In the genomic region with DNA sequence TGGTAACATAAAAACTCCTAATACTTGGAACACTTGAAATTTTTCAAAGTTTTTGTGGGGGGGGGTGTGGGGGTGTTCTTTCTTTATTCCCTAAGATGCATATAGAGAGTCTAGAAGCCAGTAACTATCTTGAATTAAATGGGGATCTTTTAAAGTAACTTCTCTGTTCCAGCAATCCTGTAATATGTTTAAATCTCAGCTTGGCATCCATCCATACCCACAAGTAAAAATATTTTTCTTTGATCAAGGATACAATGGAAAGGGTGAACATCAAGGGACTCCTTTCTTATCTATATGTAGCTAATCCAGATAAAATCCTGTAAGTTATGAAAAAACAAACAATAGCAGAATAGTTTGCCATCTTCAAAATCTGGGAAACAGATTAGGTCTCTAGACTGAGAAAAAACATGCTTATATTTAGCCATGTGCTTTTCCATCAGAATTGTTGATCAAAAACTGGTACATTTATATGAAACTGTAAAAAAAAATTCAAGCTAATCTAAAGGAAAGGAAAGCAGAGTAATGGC, we compare ENCODE assay signal across 16 cellular contexts.
A peak's percentile ranks its signal among the peaks of the same experiment; 100 is the strongest.
DNase-seq lines count a peak whose midpoint lies in the region; ATAC-seq and TF ChIP-seq lines count a peak whose summit lies in the region.
"Had no signal": no experiment of that assay in that cellular context is flagged by ENCODE, and none has a peak within 500 bp of the region (broad histone marks: within the 10 kb centered on the region; RNA-seq: fewer than 3 reads in every experiment).

No MANE protein-coding gene starts in this region.

- peak overlapping the region; percentile 82; the same call in 2 of the 3 replicates for H2BK15ac ChIP-seq in IMR-90 (ENCODE audit: low read depth, low read length)

- no TSS peak for BruUV-seq in IMR-90 (replicated peaks; lab: Mats Ljungman, UMichigan)

- H2AK9ac ChIP-seq in IMR-90 (replicated peaks; ENCODE audit: low read depth, low read length, poor library complexity), result no peak overlapping the region

- H3K27ac Mint-ChIP-seq in mesothelial cell of epicardium, result peak overlapping the region; percentile 93
- H3K27ac Mint-ChIP-seq in chondrocyte (ENCODE audit: unreplicated experiment), result no peak overlapping the region
- no peak overlapping the region for H3K27ac Mint-ChIP-seq in activated naive CD4-positive, alpha-beta T cell treated with anti-CD3 and anti-CD28 coated beads, Interleukin-2, amount 50 U/mL, for 72 hours
- H3K27ac Mint-ChIP-seq: B cell; CD4-positive, alpha-beta T cell had no signal

- peak overlapping the region; percentile 59 for H4K5ac ChIP-seq in IMR-90 (ENCODE audit: low read depth, low read length)

- H3K27me3 ChIP-seq in IMR-90 (ENCODE audit: control insufficient read depth, insufficient read depth, low read length) (no peaks in the 10 kb centered on the region), uterus (no peaks in the 10 kb centered on the region)

- ATAC-seq in IMR-90 (ENCODE audit: low read depth), result no peak
- ATAC-seq in activated naive CD4-positive, alpha-beta T cell treated with anti-CD3 and anti-CD28 coated beads, Interleukin-2, amount 50 U/mL, for 72 hours, result no peak
- ATAC-seq: Right ventricle myocardium inferior had no signal

- H3K4ac ChIP-seq in IMR-90 (ENCODE audit: low read depth, low read length), result peak overlapping the region; percentile 76

- H3K9ac ChIP-seq in IMR-90 (ENCODE audit: low read depth, low read length), result no peak overlapping the region; the same call in 1 of the 2 replicates

- POLR2A ChIA-PET in IMR-90 (lab: Charles Lee; ENCODE audit: unreplicated experiment), result no interaction called here

- H3K36me3 ChIP-seq in IMR-90 (ENCODE audit: control insufficient read depth, insufficient read depth, low read length) (no peaks in the 10 kb centered on the region), uterus (no peaks in the 10 kb centered on the region)

- H3K9me3 Mint-ChIP-seq in mesothelial cell of epicardium (peaks cover 1% of the 10 kb centered on the region), chondrocyte (ENCODE audit: low read depth) (no peaks in the 10 kb centered on the region)
- H3K9me3 Mint-ChIP-seq in activated naive CD4-positive, alpha-beta T cell treated with anti-CD3 and anti-CD28 coated beads, Interleukin-2, amount 50 U/mL, for 72 hours, result peaks cover 10 to 13% of the 10 kb centered on the region in 2 donors

- H3K79me1 ChIP-seq in IMR-90 (ENCODE audit: low read depth in 1 of 2, low read length in 2 of 2), result peaks cover 0 to 5% of the 10 kb centered on the region in 2 experiments; a peak in 1 of 4 replicates

- H3K27ac ChIP-seq in IMR-90 (ENCODE audit: insufficient read depth, low read length), result peak overlapping the region; percentile 52; the same call in 1 of the 2 replicates
- H3K27ac ChIP-seq in uterus, result peak overlapping the region; percentile 81 to 82
- H3K27ac ChIP-seq in caudate nucleus (ENCODE audit: low read depth, low read length), result no peak overlapping the region

- peak overlapping the region; percentile 72 for H3K14ac ChIP-seq in IMR-90 (replicated peaks; ENCODE audit: low read depth, low read length)

- H3K27me3 Mint-ChIP-seq in mesothelial cell of epicardium (ENCODE audit: low read depth) (no peaks in the 10 kb centered on the region), chondrocyte (ENCODE audit: low read depth) (peaks cover 5% of the 10 kb centered on the region)
- H3K27me3 Mint-ChIP-seq: B cell; CD4-positive, alpha-beta T cell had no signal

- H3K36me3 Mint-ChIP-seq in mesothelial cell of epicardium (peaks cover under 1% of the 10 kb centered on the region), chondrocyte (ENCODE audit: low read depth) (no peaks in the 10 kb centered on the region)
- peaks cover 0 to 3% of the 10 kb centered on the region in 2 donors for H3K36me3 Mint-ChIP-seq in activated naive CD4-positive, alpha-beta T cell treated with anti-CD3 and anti-CD28 coated beads, Interleukin-2, amount 50 U/mL, for 72 hours

- no peak for TF ChIP-seq RAD21 in IMR-90 (IDR thresholded peaks at IDR 0.05; ENCODE audit: low read length)

- no peak overlapping the region for H3K23ac ChIP-seq in IMR-90 (ENCODE audit: low read depth, low read length)

- peak overlapping the region; percentile 84 for H2BK120ac ChIP-seq in IMR-90 (ENCODE audit: low read depth, low read length)

- no peak overlapping the region for H3K4me3 Mint-ChIP-seq in mesothelial cell of epicardium
- H3K4me3 Mint-ChIP-seq in chondrocyte (ENCODE audit: unreplicated experiment), result no peak overlapping the region
- H3K4me3 Mint-ChIP-seq: B cell; CD4-positive, alpha-beta T cell had no signal

- H2AFZ ChIP-seq in IMR-90 (replicated peaks; ENCODE audit: low read length, poor library complexity), result no peak overlapping the region

- H2AK5ac ChIP-seq in IMR-90 (ENCODE audit: low read depth, low read length), result peak overlapping the region; percentile 71; the same call in 1 of the 2 replicates

- dilution Hi-C loops in IMR-90 (cut with HindIII; ENCODE audit: low sequenced_read_pairs, unreplicated experiment), result no loop called here

- H2BK20ac ChIP-seq in IMR-90 (ENCODE audit: low read depth, low read length), result peak overlapping the region; percentile 93

- H3K4me1 ChIP-seq in IMR-90 (ENCODE audit: control insufficient read depth, insufficient read depth, low read length), result peaks cover 9% of the 10 kb centered on the region
- H3K4me1 ChIP-seq in uterus, result no peaks in the 10 kb centered on the region

- TF ChIP-seq CTCF in IMR-90 (conservative IDR thresholded peaks at IDR 0.05; ENCODE audit: low read depth, low read length) (no peak), astrocyte of the spinal cord (IDR thresholded peaks at IDR 0.05; ENCODE audit: low read depth, low read length) (no peak), mesothelial cell of epicardium (IDR thresholded peaks at IDR 0.05; ENCODE audit: unreplicated experiment) (no peak), uterus (IDR thresholded peaks at IDR 0.05) (no peak), chondrocyte (IDR thresholded peaks at IDR 0.05) (no peak)

- in situ Hi-C loops in IMR-90 (cut with MboI; ENCODE audit: low sequenced_read_pairs), result no loop called here
- in situ Hi-C loops in astrocyte of the spinal cord (cut with HindIII; ENCODE audit: low sequenced_read_pairs), result no loop called here

- peak overlapping the region; percentile 83 for H2BK5ac ChIP-seq in IMR-90 (ENCODE audit: low read depth, low read length, poor library complexity, severe bottlenecking)

- intact Hi-C loops in IMR-90 (cut with micrococcal nuclease) (loop anchor here (10.0 kb wide), 1 partner anchor 514 kb away; no protein-coding TSS in a partner anchor), uterus (cut with DNase I; ENCODE audit: low total_unique reads) (no loop called here)

- H3K18ac ChIP-seq in IMR-90 (ENCODE audit: low read depth, low read length), result peak overlapping the region; percentile 89

- no peaks in the 10 kb centered on the region for H3K9me3 ChIP-seq in IMR-90 (ENCODE audit: control insufficient read depth, insufficient read depth, low read length)
- H3K9me3 ChIP-seq in uterus, result no peaks in the 10 kb centered on the region

- TF ChIP-seq POLR2A in IMR-90 (IDR thresholded peaks at IDR 0.05; ENCODE audit: low read depth, low read length) (no peak), uterus (IDR thresholded peaks at IDR 0.05) (no peak)

- H4K91ac ChIP-seq in IMR-90 (ENCODE audit: insufficient read depth, low read depth, low read length), result peak overlapping the region; percentile 60; the same call in 1 of the 2 replicates

- CTCF ChIA-PET in IMR-90 (lab: Yijun Ruan, JAX), result no interaction called here

- DNase-seq in IMR-90 (peak; percentile 46), astrocyte of the spinal cord (ENCODE audit: low read depth, low spot score) (peak; percentile 22), mesothelial cell of epicardium (ENCODE audit: low spot score in 2 of 2, unreplicated experiment in 2 of 2) (no peak), uterus (no peak), chondrocyte (ENCODE audit: low spot score) (no peak), caudate nucleus (lab: John Stamatoyannopoulos, UW) (no peak)
- no peak for DNase-seq in activated naive CD4-positive, alpha-beta T cell treated with anti-CD3 and anti-CD28 coated beads, Interleukin-2, amount 50 U/mL, for 72 hours (ENCODE audit: low spot score in 2 of 2)
- DNase-seq: CD4-positive, alpha-beta T cell; DMS79 treated with DMSO at 0.1 percent for 48 hours; GF-D8; KBM-7; NCI-H1092 treated with DMSO at 0.1 percent for 48 hours; NCI-H1694 treated with DMSO at 0.1 percent for 48 hours; NCI-H69 had no signal

- H4K8ac ChIP-seq in IMR-90 (ENCODE audit: low read depth in 2 of 2, low read length in 2 of 2), result peak overlapping the region; percentile 22 to 79; a peak in 3 of 4 replicates

- no peak overlapping the region for H3K56ac ChIP-seq in IMR-90 (ENCODE audit: extremely low read depth, insufficient read depth, low read length)

- H4K20me1 ChIP-seq in IMR-90 (ENCODE audit: insufficient read depth, low read length), result no peaks in the 10 kb centered on the region

- H3K4me3 ChIP-seq in IMR-90 (ENCODE audit: insufficient read depth, low read depth, low read length) (no peak overlapping the region), astrocyte of the spinal cord (ENCODE audit: low read depth, low read length) (no peak overlapping the region), uterus (no peak overlapping the region)

- peaks cover 12% of the 10 kb centered on the region for H3K9me1 ChIP-seq in IMR-90 (ENCODE audit: insufficient read depth, low read length)

- no peak overlapping the region for H3K4me2 ChIP-seq in IMR-90 (ENCODE audit: low read depth, low read length)

- H3K4me1 Mint-ChIP-seq in mesothelial cell of epicardium (peaks cover 34% of the 10 kb centered on the region), chondrocyte (ENCODE audit: low read depth) (peaks cover 20% of the 10 kb centered on the region)
- H3K4me1 Mint-ChIP-seq: B cell had no signal

TF ChIP-seq in IMR-90, 13 proteins besides CTCF, POLR2A, EP300 and RAD21 (continues in another document):
- TF ChIP-seq NFE2L2 (IDR thresholded peaks at IDR 0.05; ENCODE audit: low read depth, low read length) (no peak), RCOR1 (IDR thresholded peaks at IDR 0.05; ENCODE audit: insufficient replicate concordance, low read length) (no peak), MAFK (IDR thresholded peaks at IDR 0.05; ENCODE audit: low read depth, low read length) (no peak), USF2 (IDR thresholded peaks at IDR 0.05; ENCODE audit: low read depth, low read length) (no peak), CEBPB (IDR thresholded peaks at IDR 0.05; ENCODE audit: low read depth, low read length) (no peak), CHD1 (IDR thresholded peaks at IDR 0.05; ENCODE audit: low read depth, low read length) (no peak), SMC3 (IDR thresholded peaks at IDR 0.05; ENCODE audit: low read depth, low read length) (no peak)

Comparison
In these comparisons a context has a peak if more than half of its experiments do, and no peak if none do; other contexts are left out.
1. DNase-seq: peak in IMR-90 (single experiment) and astrocyte of the spinal cord (single experiment); none in mesothelial cell of epicardium (0 of 2), uterus (0 of 2), chondrocyte (single experiment), caudate nucleus (0 of 61) and activated naive CD4-positive, alpha-beta T cell treated with anti-CD3 and anti-CD28 coated beads, Interleukin-2, amount 50 U/mL, for 72 hours (0 of 2).